Comparison of ENCODE assay signal across 33 cellular contexts in genomic region chr2:183867206-183867605, GRCh38.
"Had no signal": no experiment of that assay in that cellular context is flagged by ENCODE, and none has a peak within 500 bp of the region (broad histone marks: within the 10 kb centered on the region; RNA-seq: fewer than 3 reads in every experiment).

No MANE protein-coding gene starts in this region.

- H3K9me3 ChIP-seq: MG63 had no signal

- H3K9ac ChIP-seq: KMS-11 had no signal

- H3K36me3 ChIP-seq: MG63 had no signal

- H3K27me3 ChIP-seq: MG63 had no signal

- DNase-seq: Karpas-422, Kasumi-1, KG1, MM.1S, MV-4-11, NCI-H1048, NCI-H1092, NCI-H1092 treated with DMSO at 0.1 percent for 48 hours, NCI-H1105, NCI-H1105 treated with DMSO at 0.1 percent for 48 hours, NCI-H1417, NCI-H1417 treated with DMSO at 0.1 percent for 48 hours, NCI-H1436, NCI-H1436 treated with DMSO at 0.1 percent for 48 hours, NCI-H146, NCI-H1694, NCI-H1694 treated with DMSO at 0.1 percent for 48 hours, NCI-H187, NCI-H187 treated with DMSO at 0.1 percent for 48 hours, NCI-H1930, NCI-H2029, NCI-H2029 treated with DMSO at 0.1 percent for 48 hours, NCI-H2081, NCI-H2081 treated with DMSO at 0.1 percent for 48 hours, NCI-H2107, NCI-H2171, NCI-H2171 treated with DMSO at 0.1 percent for 48 hours, NCI-H2227 treated with DMSO at 0.1 percent for 48 hours, NCI-H345, NCI-H510A, NCI-H510A treated with DMSO at 0.1 percent for 48 hours had no signal

- H3K4me3 ChIP-seq: MG63 had no signal

- H3K4me2 ChIP-seq: KMS-11 had no signal

- H3K27ac ChIP-seq: KMS-11 had no signal
